19 cellular contexts compared by ENCODE assay signal in genomic region chr22:22976033-22976922, GRCh38.
"Had no signal": no experiment of that assay in that cellular context is flagged by ENCODE, and none has a peak within 500 bp of the region (broad histone marks: within the 10 kb centered on the region; RNA-seq: fewer than 3 reads in every experiment).

No MANE protein-coding gene starts in this region.

- H3K27ac ChIP-seq: thyroid gland had no signal

- H3K27me3 ChIP-seq: thyroid gland had no signal

- H3K27ac Mint-ChIP-seq: activated B cell treated with CpG ODN at 0.5 μM for 24 hours; activated CD4-positive, alpha-beta memory T cell treated with anti-CD3 and anti-CD28 coated beads, Interleukin-2, amount 10 ng/mL, durations not matched to agents 7 days and 5 days; activated naive CD8-positive, alpha-beta T cell treated with anti-CD3 and anti-CD28 coated beads, Interleukin-2, amount 10 ng/mL, durations not matched to agents 7 days and 5 days; activated T-cell treated with anti-CD3 and anti-CD28 coated beads, Interleukin-2, amount 50 U/mL, for 24 hours; activated T-helper 2 cell treated with anti-CD3 and anti-CD28 coated beads, Interferon-gamma antibody, Interleukin-2, Interleukin-4, amounts not matched to agents 10 μg/mL and 5 μg/mL and 100 μg/mL, durations not matched to agents 14 hours and 24 hours and 36 hours; nephron progenitor cell had no signal

- H3K36me3 Mint-ChIP-seq: activated naive CD8-positive, alpha-beta T cell treated with anti-CD3 and anti-CD28 coated beads, Interleukin-2, amount 10 ng/mL, durations not matched to agents 7 days and 5 days had no signal

- H3K4me3 ChIP-seq: thyroid gland had no signal

- H3K9me3 ChIP-seq: thyroid gland had no signal

- H3K4me1 Mint-ChIP-seq: activated CD4-positive, alpha-beta memory T cell treated with anti-CD3 and anti-CD28 coated beads, Interleukin-2, amount 10 ng/mL, durations not matched to agents 7 days and 5 days; activated naive CD8-positive, alpha-beta T cell treated with anti-CD3 and anti-CD28 coated beads, Interleukin-2, amount 10 ng/mL, durations not matched to agents 7 days and 5 days; nephron progenitor cell had no signal

- H3K36me3 ChIP-seq: thyroid gland had no signal

- H3K4me1 ChIP-seq: thyroid gland had no signal

- H3K4me3 Mint-ChIP-seq: activated B cell treated with CpG ODN at 0.5 μM for 24 hours; activated CD4-positive, alpha-beta memory T cell treated with anti-CD3 and anti-CD28 coated beads, Interleukin-2, amount 10 ng/mL, durations not matched to agents 7 days and 5 days; activated naive CD8-positive, alpha-beta T cell treated with anti-CD3 and anti-CD28 coated beads, Interleukin-2, amount 10 ng/mL, durations not matched to agents 7 days and 5 days; activated T-cell treated with anti-CD3 and anti-CD28 coated beads, Interleukin-2, amount 50 U/mL, for 24 hours; nephron progenitor cell had no signal

- DNase-seq: activated B cell treated with CpG ODN at 0.5 μM for 24 hours; activated CD4-positive, alpha-beta memory T cell treated with anti-CD3 and anti-CD28 coated beads, Interleukin-2, amount 10 ng/mL, durations not matched to agents 7 days and 5 days; activated CD4-positive, alpha-beta T cell treated with anti-CD3 and anti-CD28 coated beads for 48 hours; activated naive CD4-positive, alpha-beta T cell treated with Interleukin-2 at 50 U/mL for 16 hours; activated naive CD8-positive, alpha-beta T cell treated with anti-CD3 and anti-CD28 coated beads, Interleukin-2, amount 10 ng/mL, durations not matched to agents 7 days and 5 days; activated T-cell treated with anti-CD3 and anti-CD28 coated beads, Interleukin-2, amount 50 U/mL, for 24 hours; amygdala; dermis blood vessel endothelial cell; effector memory CD4-positive, alpha-beta T cell; hippocampal formation; mammary epithelial cell; nephron progenitor cell; occipital lobe; stimulated activated CD4-positive, alpha-beta T cell treated with anti-CD3 and anti-CD28 coated beads, Interleukin-12 subunit alpha, Interleukin-12 subunit beta, amount 100 ng/mL, for 4 hours; stimulated activated CD4-positive, alpha-beta T cell treated with anti-CD3 and anti-CD28 coated beads, Interleukin-2, amount 100 ng/mL, for 24 hours; stimulated activated naive CD4-positive, alpha-beta T cell treated with Interleukin-2 at 50 U/mL for 16 hours; T-helper 2 cell; thyroid gland had no signal
